In the genomic region with DNA sequence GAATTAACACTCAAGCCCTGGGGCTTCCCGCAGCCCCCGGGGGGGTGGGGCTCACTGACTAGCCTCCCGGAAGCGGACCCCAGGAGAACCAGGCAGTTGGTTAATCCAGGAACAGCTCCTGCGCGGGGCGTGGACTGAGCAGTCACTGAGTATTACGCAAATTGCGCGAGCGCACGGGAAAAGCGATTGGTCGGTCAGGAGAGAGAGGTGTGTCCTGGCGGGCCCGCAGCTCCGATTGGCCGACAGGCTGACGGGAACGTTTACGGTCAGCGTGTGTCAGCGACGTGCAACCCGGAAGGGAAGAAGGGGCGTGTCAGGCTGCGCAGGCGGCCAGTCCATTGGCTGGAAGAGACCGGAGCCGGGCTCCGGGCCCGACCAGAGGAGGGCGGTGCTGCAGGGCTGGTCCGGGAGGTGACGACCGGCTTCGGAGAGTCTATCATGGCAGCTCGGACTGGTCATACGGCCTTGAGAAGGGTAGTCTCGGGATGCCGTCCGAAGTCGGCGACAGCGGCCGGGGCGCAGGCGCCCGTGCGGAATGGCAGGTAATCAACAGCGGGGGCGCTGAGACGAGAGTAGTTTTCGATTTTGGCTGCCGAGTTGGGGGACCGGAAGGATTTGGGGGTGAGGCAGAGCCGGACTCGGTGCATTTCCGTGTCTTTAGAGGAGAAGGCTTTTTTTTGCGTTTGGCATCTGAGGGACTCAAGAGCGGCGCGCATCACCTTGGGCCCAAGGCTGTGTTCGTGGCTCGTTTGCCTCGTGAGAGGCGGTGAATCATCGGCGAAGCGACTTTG, we compare ENCODE assay signal across 1 cellular context.
A peak's percentile ranks its signal among the peaks of the same experiment; 100 is the strongest.
TF ChIP-seq lines count a peak whose summit lies in the region.

A gene (plus strand): TSS at position 430 of the 791 bp plus-strand sequence. CDS start 9 bp downstream, at position 439.

TF ChIP-seq in GM12878, 131 proteins besides CTCF, POLR2A, EP300 and RAD21 (continued from another document and continues in another):
- TF ChIP-seq, protein P1, sequence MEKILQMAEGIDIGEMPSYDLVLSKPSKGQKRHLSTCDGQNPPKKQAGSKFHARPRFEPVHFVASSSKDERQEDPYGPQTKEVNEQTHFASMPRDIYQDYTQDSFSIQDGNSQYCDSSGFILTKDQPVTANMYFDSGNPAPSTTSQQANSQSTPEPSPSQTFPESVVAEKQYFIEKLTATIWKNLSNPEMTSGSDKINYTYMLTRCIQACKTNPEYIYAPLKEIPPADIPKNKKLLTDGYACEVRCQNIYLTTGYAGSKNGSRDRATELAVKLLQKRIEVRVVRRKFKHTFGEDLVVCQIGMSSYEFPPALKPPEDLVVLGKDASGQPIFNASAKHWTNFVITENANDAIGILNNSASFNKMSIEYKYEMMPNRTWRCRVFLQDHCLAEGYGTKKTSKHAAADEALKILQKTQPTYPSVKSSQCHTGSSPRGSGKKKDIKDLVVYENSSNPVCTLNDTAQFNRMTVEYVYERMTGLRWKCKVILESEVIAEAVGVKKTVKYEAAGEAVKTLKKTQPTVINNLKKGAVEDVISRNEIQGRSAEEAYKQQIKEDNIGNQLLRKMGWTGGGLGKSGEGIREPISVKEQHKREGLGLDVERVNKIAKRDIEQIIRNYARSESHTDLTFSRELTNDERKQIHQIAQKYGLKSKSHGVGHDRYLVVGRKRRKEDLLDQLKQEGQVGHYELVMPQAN (conservative IDR thresholded peaks at IDR 0.05), result peak; percentile 92
- TF ChIP-seq, protein P2, sequence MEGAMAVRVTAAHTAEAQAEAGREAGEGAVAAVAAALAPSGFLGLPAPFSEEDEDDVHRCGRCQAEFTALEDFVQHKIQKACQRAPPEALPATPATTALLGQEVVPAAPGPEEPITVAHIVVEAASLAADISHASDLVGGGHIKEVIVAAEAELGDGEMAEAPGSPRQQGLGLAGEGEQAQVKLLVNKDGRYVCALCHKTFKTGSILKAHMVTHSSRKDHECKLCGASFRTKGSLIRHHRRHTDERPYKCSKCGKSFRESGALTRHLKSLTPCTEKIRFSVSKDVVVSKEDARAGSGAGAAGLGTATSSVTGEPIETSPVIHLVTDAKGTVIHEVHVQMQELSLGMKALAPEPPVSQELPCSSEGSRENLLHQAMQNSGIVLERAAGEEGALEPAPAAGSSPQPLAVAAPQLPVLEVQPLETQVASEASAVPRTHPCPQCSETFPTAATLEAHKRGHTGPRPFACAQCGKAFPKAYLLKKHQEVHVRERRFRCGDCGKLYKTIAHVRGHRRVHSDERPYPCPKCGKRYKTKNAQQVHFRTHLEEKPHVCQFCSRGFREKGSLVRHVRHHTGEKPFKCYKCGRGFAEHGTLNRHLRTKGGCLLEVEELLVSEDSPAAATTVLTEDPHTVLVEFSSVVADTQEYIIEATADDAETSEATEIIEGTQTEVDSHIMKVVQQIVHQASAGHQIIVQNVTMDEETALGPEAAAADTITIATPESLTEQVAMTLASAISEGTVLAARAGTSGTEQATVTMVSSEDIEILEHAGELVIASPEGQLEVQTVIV (IDR thresholded peaks at IDR 0.05; ENCODE audit: borderline replicate concordance, partially characterized antibody), result peak; percentile 87
- TF ChIP-seq, protein P3, sequence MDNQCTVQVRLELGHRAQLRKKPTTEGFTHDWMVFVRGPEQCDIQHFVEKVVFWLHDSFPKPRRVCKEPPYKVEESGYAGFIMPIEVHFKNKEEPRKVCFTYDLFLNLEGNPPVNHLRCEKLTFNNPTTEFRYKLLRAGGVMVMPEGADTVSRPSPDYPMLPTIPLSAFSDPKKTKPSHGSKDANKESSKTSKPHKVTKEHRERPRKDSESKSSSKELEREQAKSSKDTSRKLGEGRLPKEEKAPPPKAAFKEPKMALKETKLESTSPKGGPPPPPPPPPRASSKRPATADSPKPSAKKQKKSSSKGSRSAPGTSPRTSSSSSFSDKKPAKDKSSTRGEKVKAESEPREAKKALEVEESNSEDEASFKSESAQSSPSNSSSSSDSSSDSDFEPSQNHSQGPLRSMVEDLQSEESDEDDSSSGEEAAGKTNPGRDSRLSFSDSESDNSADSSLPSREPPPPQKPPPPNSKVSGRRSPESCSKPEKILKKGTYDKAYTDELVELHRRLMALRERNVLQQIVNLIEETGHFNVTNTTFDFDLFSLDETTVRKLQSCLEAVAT (IDR thresholded peaks at IDR 0.05), result peak; percentile 78
- TF ChIP-seq, protein P4, sequence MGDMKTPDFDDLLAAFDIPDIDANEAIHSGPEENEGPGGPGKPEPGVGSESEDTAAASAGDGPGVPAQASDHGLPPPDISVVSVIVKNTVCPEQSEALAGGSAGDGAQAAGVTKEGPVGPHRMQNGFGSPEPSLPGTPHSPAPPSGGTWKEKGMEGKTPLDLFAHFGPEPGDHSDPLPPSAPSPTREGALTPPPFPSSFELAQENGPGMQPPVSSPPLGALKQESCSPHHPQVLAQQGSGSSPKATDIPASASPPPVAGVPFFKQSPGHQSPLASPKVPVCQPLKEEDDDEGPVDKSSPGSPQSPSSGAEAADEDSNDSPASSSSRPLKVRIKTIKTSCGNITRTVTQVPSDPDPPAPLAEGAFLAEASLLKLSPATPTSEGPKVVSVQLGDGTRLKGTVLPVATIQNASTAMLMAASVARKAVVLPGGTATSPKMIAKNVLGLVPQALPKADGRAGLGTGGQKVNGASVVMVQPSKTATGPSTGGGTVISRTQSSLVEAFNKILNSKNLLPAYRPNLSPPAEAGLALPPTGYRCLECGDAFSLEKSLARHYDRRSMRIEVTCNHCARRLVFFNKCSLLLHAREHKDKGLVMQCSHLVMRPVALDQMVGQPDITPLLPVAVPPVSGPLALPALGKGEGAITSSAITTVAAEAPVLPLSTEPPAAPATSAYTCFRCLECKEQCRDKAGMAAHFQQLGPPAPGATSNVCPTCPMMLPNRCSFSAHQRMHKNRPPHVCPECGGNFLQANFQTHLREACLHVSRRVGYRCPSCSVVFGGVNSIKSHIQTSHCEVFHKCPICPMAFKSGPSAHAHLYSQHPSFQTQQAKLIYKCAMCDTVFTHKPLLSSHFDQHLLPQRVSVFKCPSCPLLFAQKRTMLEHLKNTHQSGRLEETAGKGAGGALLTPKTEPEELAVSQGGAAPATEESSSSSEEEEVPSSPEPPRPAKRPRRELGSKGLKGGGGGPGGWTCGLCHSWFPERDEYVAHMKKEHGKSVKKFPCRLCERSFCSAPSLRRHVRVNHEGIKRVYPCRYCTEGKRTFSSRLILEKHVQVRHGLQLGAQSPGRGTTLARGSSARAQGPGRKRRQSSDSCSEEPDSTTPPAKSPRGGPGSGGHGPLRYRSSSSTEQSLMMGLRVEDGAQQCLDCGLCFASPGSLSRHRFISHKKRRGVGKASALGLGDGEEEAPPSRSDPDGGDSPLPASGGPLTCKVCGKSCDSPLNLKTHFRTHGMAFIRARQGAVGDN (IDR thresholded peaks at IDR 0.05), result peak; percentile 52; the same call in 1 of the 2 replicates
- TF ChIP-seq DPF2 (IDR thresholded peaks at IDR 0.05), result peak; percentile 4; the same call in 1 of the 2 replicates
- TF ChIP-seq HDGF (IDR thresholded peaks at IDR 0.05), result peak; percentile 94
- TF ChIP-seq, protein P5, sequence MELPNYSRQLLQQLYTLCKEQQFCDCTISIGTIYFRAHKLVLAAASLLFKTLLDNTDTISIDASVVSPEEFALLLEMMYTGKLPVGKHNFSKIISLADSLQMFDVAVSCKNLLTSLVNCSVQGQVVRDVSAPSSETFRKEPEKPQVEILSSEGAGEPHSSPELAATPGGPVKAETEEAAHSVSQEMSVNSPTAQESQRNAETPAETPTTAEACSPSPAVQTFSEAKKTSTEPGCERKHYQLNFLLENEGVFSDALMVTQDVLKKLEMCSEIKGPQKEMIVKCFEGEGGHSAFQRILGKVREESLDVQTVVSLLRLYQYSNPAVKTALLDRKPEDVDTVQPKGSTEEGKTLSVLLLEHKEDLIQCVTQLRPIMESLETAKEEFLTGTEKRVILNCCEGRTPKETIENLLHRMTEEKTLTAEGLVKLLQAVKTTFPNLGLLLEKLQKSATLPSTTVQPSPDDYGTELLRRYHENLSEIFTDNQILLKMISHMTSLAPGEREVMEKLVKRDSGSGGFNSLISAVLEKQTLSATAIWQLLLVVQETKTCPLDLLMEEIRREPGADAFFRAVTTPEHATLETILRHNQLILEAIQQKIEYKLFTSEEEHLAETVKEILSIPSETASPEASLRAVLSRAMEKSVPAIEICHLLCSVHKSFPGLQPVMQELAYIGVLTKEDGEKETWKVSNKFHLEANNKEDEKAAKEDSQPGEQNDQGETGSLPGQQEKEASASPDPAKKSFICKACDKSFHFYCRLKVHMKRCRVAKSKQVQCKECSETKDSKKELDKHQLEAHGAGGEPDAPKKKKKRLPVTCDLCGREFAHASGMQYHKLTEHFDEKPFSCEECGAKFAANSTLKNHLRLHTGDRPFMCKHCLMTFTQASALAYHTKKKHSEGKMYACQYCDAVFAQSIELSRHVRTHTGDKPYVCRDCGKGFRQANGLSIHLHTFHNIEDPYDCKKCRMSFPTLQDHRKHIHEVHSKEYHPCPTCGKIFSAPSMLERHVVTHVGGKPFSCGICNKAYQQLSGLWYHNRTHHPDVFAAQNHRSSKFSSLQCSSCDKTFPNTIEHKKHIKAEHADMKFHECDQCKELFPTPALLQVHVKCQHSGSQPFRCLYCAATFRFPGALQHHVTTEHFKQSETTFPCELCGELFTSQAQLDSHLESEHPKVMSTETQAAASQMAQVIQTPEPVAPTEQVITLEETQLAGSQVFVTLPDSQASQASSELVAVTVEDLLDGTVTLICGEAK (IDR thresholded peaks at IDR 0.05; ENCODE audit: borderline replicate concordance), result peak; percentile 90
- peak; percentile 19; the same call in 1 of the 2 replicates for TF ChIP-seq FOXK2 (IDR thresholded peaks at IDR 0.05)
- TF ChIP-seq NR2C2 (IDR thresholded peaks at IDR 0.05; ENCODE audit: borderline replicate concordance, control insufficient read depth, insufficient read length, low read depth), result no peak
- TF ChIP-seq, protein P6, sequence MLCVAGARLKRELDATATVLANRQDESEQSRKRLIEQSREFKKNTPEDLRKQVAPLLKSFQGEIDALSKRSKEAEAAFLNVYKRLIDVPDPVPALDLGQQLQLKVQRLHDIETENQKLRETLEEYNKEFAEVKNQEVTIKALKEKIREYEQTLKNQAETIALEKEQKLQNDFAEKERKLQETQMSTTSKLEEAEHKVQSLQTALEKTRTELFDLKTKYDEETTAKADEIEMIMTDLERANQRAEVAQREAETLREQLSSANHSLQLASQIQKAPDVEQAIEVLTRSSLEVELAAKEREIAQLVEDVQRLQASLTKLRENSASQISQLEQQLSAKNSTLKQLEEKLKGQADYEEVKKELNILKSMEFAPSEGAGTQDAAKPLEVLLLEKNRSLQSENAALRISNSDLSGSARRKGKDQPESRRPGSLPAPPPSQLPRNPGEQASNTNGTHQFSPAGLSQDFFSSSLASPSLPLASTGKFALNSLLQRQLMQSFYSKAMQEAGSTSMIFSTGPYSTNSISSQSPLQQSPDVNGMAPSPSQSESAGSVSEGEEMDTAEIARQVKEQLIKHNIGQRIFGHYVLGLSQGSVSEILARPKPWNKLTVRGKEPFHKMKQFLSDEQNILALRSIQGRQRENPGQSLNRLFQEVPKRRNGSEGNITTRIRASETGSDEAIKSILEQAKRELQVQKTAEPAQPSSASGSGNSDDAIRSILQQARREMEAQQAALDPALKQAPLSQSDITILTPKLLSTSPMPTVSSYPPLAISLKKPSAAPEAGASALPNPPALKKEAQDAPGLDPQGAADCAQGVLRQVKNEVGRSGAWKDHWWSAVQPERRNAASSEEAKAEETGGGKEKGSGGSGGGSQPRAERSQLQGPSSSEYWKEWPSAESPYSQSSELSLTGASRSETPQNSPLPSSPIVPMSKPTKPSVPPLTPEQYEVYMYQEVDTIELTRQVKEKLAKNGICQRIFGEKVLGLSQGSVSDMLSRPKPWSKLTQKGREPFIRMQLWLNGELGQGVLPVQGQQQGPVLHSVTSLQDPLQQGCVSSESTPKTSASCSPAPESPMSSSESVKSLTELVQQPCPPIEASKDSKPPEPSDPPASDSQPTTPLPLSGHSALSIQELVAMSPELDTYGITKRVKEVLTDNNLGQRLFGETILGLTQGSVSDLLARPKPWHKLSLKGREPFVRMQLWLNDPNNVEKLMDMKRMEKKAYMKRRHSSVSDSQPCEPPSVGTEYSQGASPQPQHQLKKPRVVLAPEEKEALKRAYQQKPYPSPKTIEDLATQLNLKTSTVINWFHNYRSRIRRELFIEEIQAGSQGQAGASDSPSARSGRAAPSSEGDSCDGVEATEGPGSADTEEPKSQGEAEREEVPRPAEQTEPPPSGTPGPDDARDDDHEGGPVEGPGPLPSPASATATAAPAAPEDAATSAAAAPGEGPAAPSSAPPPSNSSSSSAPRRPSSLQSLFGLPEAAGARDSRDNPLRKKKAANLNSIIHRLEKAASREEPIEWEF (IDR thresholded peaks at IDR 0.05; ENCODE audit: insufficient replicate concordance, low read depth, low read length), result no peak
- 0 out of 3 replicates have a peak, but pooled peaks have one; percentile 35 for TF ChIP-seq POU2F2 (IDR thresholded peaks at IDR 0.05; ENCODE audit: borderline replicate concordance, low read depth, low read length)
- no peak for TF ChIP-seq KAT2A (conservative IDR thresholded peaks at IDR 0.05; ENCODE audit: control insufficient read depth, low read depth, low read length)
- TF ChIP-seq CREM (IDR thresholded peaks at IDR 0.05; ENCODE audit: low read depth), result peak; percentile 84
- TF ChIP-seq ATF7 (IDR thresholded peaks at IDR 0.05; ENCODE audit: low read depth), result no peak; the same call in 1 of the 2 replicates
- TF ChIP-seq, protein P7, sequence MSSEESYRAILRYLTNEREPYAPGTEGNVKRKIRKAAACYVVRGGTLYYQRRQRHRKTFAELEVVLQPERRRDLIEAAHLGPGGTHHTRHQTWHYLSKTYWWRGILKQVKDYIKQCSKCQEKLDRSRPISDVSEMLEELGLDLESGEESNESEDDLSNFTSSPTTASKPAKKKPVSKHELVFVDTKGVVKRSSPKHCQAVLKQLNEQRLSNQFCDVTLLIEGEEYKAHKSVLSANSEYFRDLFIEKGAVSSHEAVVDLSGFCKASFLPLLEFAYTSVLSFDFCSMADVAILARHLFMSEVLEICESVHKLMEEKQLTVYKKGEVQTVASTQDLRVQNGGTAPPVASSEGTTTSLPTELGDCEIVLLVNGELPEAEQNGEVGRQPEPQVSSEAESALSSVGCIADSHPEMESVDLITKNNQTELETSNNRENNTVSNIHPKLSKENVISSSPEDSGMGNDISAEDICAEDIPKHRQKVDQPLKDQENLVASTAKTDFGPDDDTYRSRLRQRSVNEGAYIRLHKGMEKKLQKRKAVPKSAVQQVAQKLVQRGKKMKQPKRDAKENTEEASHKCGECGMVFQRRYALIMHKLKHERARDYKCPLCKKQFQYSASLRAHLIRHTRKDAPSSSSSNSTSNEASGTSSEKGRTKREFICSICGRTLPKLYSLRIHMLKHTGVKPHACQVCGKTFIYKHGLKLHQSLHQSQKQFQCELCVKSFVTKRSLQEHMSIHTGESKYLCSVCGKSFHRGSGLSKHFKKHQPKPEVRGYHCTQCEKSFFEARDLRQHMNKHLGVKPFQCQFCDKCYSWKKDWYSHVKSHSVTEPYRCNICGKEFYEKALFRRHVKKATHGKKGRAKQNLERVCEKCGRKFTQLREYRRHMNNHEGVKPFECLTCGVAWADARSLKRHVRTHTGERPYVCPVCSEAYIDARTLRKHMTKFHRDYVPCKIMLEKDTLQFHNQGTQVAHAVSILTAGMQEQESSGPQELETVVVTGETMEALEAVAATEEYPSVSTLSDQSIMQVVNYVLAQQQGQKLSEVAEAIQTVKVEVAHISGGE (CRISPR knock-in tag; IDR thresholded peaks at IDR 0.05), result peak; percentile 70
- TF ChIP-seq TCF3 (IDR thresholded peaks at IDR 0.05; ENCODE audit: borderline replicate concordance, insufficient read depth, low read depth, low read length), result 0 out of 2 replicates have a peak, but pooled peaks have one; percentile 7
- no peak; the same call in 1 of the 2 replicates for TF ChIP-seq STAT1 (conservative IDR thresholded peaks at IDR 0.05)
- no peak for TF ChIP-seq KDM1A (IDR thresholded peaks at IDR 0.05; ENCODE audit: borderline replicate concordance)
- no peak for TF ChIP-seq MEF2B (IDR thresholded peaks at IDR 0.05; ENCODE audit: partially characterized antibody, poor library complexity, severe bottlenecking)
- TF ChIP-seq IKZF2 (IDR thresholded peaks at IDR 0.05), result no peak
- TF ChIP-seq CBFB (IDR thresholded peaks at IDR 0.05; ENCODE audit: low read depth), result 0 out of 2 replicates have a peak, but pooled peaks have one; percentile 41
- no peak; a peak in 1 of 3 replicates for TF ChIP-seq EGR1 (IDR thresholded peaks at IDR 0.05; ENCODE audit: borderline replicate concordance in 1 of 2, low read depth in 2 of 2, low read length in 2 of 2)
- TF ChIP-seq PAX5 (IDR thresholded peaks at IDR 0.05; ENCODE audit: borderline replicate concordance, low read depth, low read length), result peak; percentile 57; the same call in 1 of the 2 replicates
